Comparison of ENCODE assay signal across 31 cellular contexts in genomic region chr6:138258197-138258596, GRCh38. TPM values are rescaled to one million over a fixed set of nuclear protein-coding genes. Genes with fewer than 3 reads are reported as not detected.
"Had no signal": no experiment of that assay in that cellular context is flagged by ENCODE, and none has a peak within 500 bp of the region (broad histone marks: within the 10 kb centered on the region; RNA-seq: fewer than 3 reads in every experiment).

No MANE protein-coding gene starts in this region.

- H3K36me3 ChIP-seq: brain microvascular endothelial cell, gastrocnemius medialis had no signal

- DNase-seq: activated CD4-positive, alpha-beta T cell treated with anti-CD3 and anti-CD28 coated beads for 1 hour; activated CD4-positive, alpha-beta T cell treated with anti-CD3 and anti-CD28 coated beads for 4 hours; activated CD4-positive, alpha-beta T cell treated with anti-CD3 and anti-CD28 coated beads, Interleukin-2, amount 10 ng/mL, durations not matched to agents 7 days and 5 days; activated CD4-positive, alpha-beta T cell treated with anti-CD3 and anti-CD28 coated beads, Interleukin-2, amount 50 U/mL, for 48 hours; activated CD8-positive, alpha-beta memory T cell treated with anti-CD3 and anti-CD28 coated beads for 24 hours; activated CD8-positive, alpha-beta T cell treated with anti-CD3 and anti-CD28 coated beads for 36 hours; activated effector memory CD4-positive, alpha-beta T cell treated with Interleukin-2 at 50 U/mL for 16 hours; activated gamma-delta T cell treated with Interleukin-2 at 50 U/mL for 16 hours; activated naive CD4-positive, alpha-beta T cell treated with anti-CD3 and anti-CD28 coated beads, Interleukin-2, amount 50 U/mL, for 16 hours; activated naive CD4-positive, alpha-beta T cell treated with Interleukin-2 at 50 U/mL for 16 hours; activated T-cell treated with anti-CD3 and anti-CD28 coated beads, Interleukin-2, amount 50 U/mL, for 4 hours; amniotic stem cell; anterior cingulate cortex; brain microvascular endothelial cell; effector CD4-positive, alpha-beta T cell; effector memory CD8-positive, alpha-beta T cell; erythroblast; foreskin keratinocyte; gastrocnemius medialis; glutamatergic neuron; T-helper 2 cell had no signal

- H3K4me1 ChIP-seq: esophagus muscularis mucosa, foreskin keratinocyte, gastrocnemius medialis had no signal

- H3K9me3 ChIP-seq: esophagus muscularis mucosa, gastrocnemius medialis had no signal

- ATAC-seq: activated CD8-positive, alpha-beta T cell treated with anti-CD3 and anti-CD28 coated beads for 36 hours; activated T-cell treated with anti-CD3 and anti-CD28 coated beads, Interleukin-2, amount 50 U/mL, for 4 hours; activated T-helper 17 cell treated with anti-CD3 and anti-CD28 coated beads, Interleukin-2, amount 50 U/mL, for 72 hours; effector memory CD8-positive, alpha-beta T cell; foreskin keratinocyte; gastrocnemius medialis; WTC11 had no signal

- H3K27me3 ChIP-seq: brain microvascular endothelial cell, esophagus muscularis mucosa, foreskin keratinocyte, gastrocnemius medialis had no signal

- H3K27ac ChIP-seq: brain microvascular endothelial cell, coronary artery, esophagus muscularis mucosa, foreskin keratinocyte, gastrocnemius medialis had no signal

- H3K4me3 ChIP-seq: coronary artery, esophagus muscularis mucosa, gastrocnemius medialis had no signal

RNA-seq across cellular contexts. Expression of gene PBOV1, which starts 39.9 kb away (rescaled TPM):
- total RNA-seq: activated CD4-positive, alpha-beta T cell treated with anti-CD3 and anti-CD28 coated beads, Interleukin-2, amount 10 ng/mL, durations not matched to agents 7 days and 5 days; activated CD8-positive, alpha-beta T cell treated with anti-CD3 and anti-CD28 coated beads for 36 hours; activated T-cell treated with anti-CD3 and anti-CD28 coated beads, Interleukin-2, amount 50 U/mL, for 4 hours; activated T-helper 17 cell treated with anti-CD3 and anti-CD28 coated beads, Interleukin-2, amount 50 U/mL, for 72 hours; astrocyte; bronchial epithelial cell; cardiac septum; cerebellum; esophagus muscularis mucosa; foreskin keratinocyte; gastrocnemius medialis; T-helper 1 cell treated with Interleukin-12 subunit alpha and Interleukin-12 subunit beta and Interleukin-4 antibody, amounts not matched to agents 30 ng/mL and 1 ng/mL, for 36 hours; WTC11 had no signal
- polyA plus RNA-seq: adipose tissue, foreskin keratinocyte had no signal
